Comparison of ENCODE assay signal across 23 cellular contexts in the genomic region with DNA sequence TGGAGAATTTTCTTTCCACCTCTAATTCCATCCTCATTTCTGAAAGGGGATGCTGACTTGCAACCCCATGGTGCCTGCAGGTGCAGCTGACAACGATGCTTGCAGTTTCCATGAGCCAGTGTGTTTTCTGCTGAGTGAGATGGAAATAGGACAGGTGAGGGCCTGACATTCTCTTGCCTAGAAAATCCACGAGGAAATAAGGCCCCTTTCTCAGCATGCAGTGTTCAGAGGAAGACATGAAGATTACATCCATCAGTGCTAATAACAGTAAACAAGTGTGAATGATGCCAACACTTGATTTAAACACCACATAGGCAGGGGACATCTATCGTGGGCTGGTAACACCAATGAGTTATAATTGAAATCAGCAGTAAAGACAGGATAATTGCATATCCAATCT.
"Had no signal": no experiment of that assay in that cellular context is flagged by ENCODE, and none has a peak within 500 bp of the region (broad histone marks: within the 10 kb centered on the region; RNA-seq: fewer than 3 reads in every experiment).

No MANE protein-coding gene starts in this region.

- H3K4me3 ChIP-seq: MG63, SJSA1, SK-N-MC had no signal

- DNase-seq: IMR-90, Karpas-422, KG1, MG63, NCI-H1092, NCI-H1105 treated with DMSO at 0.1 percent for 48 hours, NCI-H1436 treated with DMSO at 0.1 percent for 48 hours, NCI-H1694, NCI-H187 treated with DMSO at 0.1 percent for 48 hours, NCI-H2029 treated with DMSO at 0.1 percent for 48 hours, NCI-H2171, NCI-H226, NCI-H446, NCI-H510A, NCI-H524 treated with DMSO at 0.1 percent for 48 hours, NCI-H774, Right ventricle myocardium superior, RPMI8226, SIG-M5 had no signal

- FAIRE-seq: HepG2, RCC 7860 had no signal

- H3K9me3 ChIP-seq: MG63, SJSA1 had no signal

- H3K4me1 ChIP-seq: SJSA1 had no signal

- H3K27ac ChIP-seq: SJSA1, SK-N-MC had no signal

- H3K36me3 ChIP-seq: MG63, SJSA1 had no signal

- ATAC-seq: HepG2 had no signal

- H3K27me3 ChIP-seq: MG63, SJSA1 had no signal
